ENCODE assay signal across 22 cellular contexts in genomic region chr5:151458314-151458713, GRCh38.
"Had no signal": no experiment of that assay in that cellular context is flagged by ENCODE, and none has a peak within 500 bp of the region (broad histone marks: within the 10 kb centered on the region; RNA-seq: fewer than 3 reads in every experiment).

No MANE protein-coding gene starts in this region.

- H3K27me3 ChIP-seq: MG63 had no signal

- H3K9me3 ChIP-seq: MG63, SK-N-SH had no signal

- H3K9me2 ChIP-seq: SK-N-SH had no signal

- FAIRE-seq: HepG2 had no signal

- H3K27ac ChIP-seq: RWPE1 had no signal

- H3K36me3 ChIP-seq: MG63 had no signal

- H3K4me3 ChIP-seq: MG63 had no signal

- H3K4me2 ChIP-seq: SK-N-SH had no signal

- DNase-seq: IMR-90, Karpas-422, KG1, MG63, NCI-H1092, NCI-H1105 treated with DMSO at 0.1 percent for 48 hours, NCI-H1417 treated with DMSO at 0.1 percent for 48 hours, NCI-H146, NCI-H1694 treated with DMSO at 0.1 percent for 48 hours, NCI-H1930, NCI-H2081, NCI-H2107, NCI-H2227 treated with DMSO at 0.1 percent for 48 hours, NCI-H510A, NCI-H524 treated with DMSO at 0.1 percent for 48 hours, NCI-H69, NCI-H774, PC-3, SHP77, SK-N-SH had no signal
